Comparison of ENCODE assay signal across 8 cellular contexts in the genomic region with DNA sequence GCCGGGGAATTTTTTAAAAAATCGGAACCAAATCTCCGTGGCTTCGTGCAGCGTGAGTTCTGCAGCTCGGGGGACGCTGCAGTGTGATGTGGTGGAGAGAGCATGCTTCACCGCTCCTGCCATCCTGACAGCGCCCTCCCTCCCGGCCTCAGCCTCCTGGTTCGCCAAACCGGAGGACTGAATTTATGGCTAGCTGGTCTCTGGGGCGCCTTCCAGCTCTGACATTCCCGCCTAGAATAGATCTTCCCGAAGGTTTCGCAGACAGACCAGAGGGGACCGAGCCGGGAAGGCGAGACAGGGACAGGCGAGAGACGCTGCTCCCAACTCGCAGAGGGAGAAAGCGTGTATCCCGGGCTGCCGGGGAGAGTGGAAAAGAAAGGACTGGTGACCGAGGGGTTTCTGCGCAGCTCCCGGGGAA. TPM values are rescaled to one million over a fixed set of nuclear protein-coding genes. Genes with fewer than 3 reads are reported as not detected.
DNase-seq lines count a peak whose midpoint lies in the region; ATAC-seq, FAIRE-seq and TF ChIP-seq lines count a peak whose summit lies in the region.

No MANE protein-coding gene starts in this region.

- no peaks in the 10 kb centered on the region for H3K9me3 ChIP-seq in heart right ventricle

- no peaks in the 10 kb centered on the region for H3K36me3 ChIP-seq in heart right ventricle

- H3K27me3 ChIP-seq in heart right ventricle: peaks cover 4 to 66% (median 55%) of the 10 kb centered on the region in 7 donors

- peak overlapping the region; percentile 21 to 62 (median 55) for H3K4me3 ChIP-seq in heart right ventricle

- intact Hi-C loops in heart right ventricle (cut with DNase I): loop anchor here in 2 of 10 donors (10.0 kb wide), 1 partner anchor 140 kb away; no protein-coding TSS in a partner anchor

- 1% methylated on average over 28 of the region's 28 CpGs for WGBS in heart right ventricle, 2 donors

- peak; percentile 19 for DNase-seq in stimulated activated CD8-positive, alpha-beta memory T cell treated with anti-CD3 and anti-CD28 coated beads, Interleukin-4, amount 100 ng/mL, for 24 hours (ENCODE audit: low read depth)
- no peak for DNase-seq in stimulated activated CD8-positive, alpha-beta memory T cell treated with anti-CD3 and anti-CD28 coated beads, Interleukin-4, amount 100 ng/mL, for 48 hours
- no peak for DNase-seq in activated naive CD4-positive, alpha-beta T cell treated with anti-CD3 and anti-CD28 coated beads, Interleukin-2, amount 50 U/mL, for 72 hours (ENCODE audit: low spot score in 2 of 2)
- DNase-seq in heart right ventricle (peak; percentile 12 to 14), osteocyte (ENCODE audit: extremely low spot score, unreplicated experiment) (no peak), middle frontal gyrus (ENCODE audit: extremely low spot score, low spot score) (no peak), urothelium cell line (ENCODE audit: low spot score) (no peak)
- no peak for DNase-seq in activated effector memory CD4-positive, alpha-beta T cell treated with Interleukin-2 at 50 U/mL for 16 hours

- H3K27ac Mint-ChIP-seq in activated naive CD4-positive, alpha-beta T cell treated with anti-CD3 and anti-CD28 coated beads, Interleukin-2, amount 50 U/mL, for 72 hours: peak overlapping the region; percentile 75 to 78
- peak overlapping the region; percentile 25 for H3K27ac Mint-ChIP-seq in osteocyte (ENCODE audit: unreplicated experiment)

- peaks cover under 1 to 14% of the 10 kb centered on the region in 2 donors for H3K36me3 Mint-ChIP-seq in activated naive CD4-positive, alpha-beta T cell treated with anti-CD3 and anti-CD28 coated beads, Interleukin-2, amount 50 U/mL, for 72 hours
- no peaks in the 10 kb centered on the region for H3K36me3 Mint-ChIP-seq in osteocyte (ENCODE audit: unreplicated experiment)

- no peak for ATAC-seq in activated naive CD4-positive, alpha-beta T cell treated with anti-CD3 and anti-CD28 coated beads, Interleukin-2, amount 50 U/mL, for 72 hours
- peak; percentile 43 to 79 (median 66) for ATAC-seq in heart right ventricle

- peak overlapping the region in 2 of 10 donors; percentile 47 to 70 for H3K27ac ChIP-seq in heart right ventricle

- H3K4me3 Mint-ChIP-seq in osteocyte (ENCODE audit: unreplicated experiment): peak overlapping the region; percentile 88

- H3K27me3 Mint-ChIP-seq in osteocyte (ENCODE audit: unreplicated experiment): peaks cover 60% of the 10 kb centered on the region

- TF ChIP-seq CTCF in heart right ventricle (IDR thresholded peaks at IDR 0.05): no peak
- TF ChIP-seq CTCF in osteocyte (IDR thresholded peaks at IDR 0.05): no peak

- no peaks in the 10 kb centered on the region for H3K9me3 Mint-ChIP-seq in activated naive CD4-positive, alpha-beta T cell treated with anti-CD3 and anti-CD28 coated beads, Interleukin-2, amount 50 U/mL, for 72 hours
- no peaks in the 10 kb centered on the region for H3K9me3 Mint-ChIP-seq in osteocyte (ENCODE audit: unreplicated experiment)

- no peak for FAIRE-seq in urothelium cell line (lab: Jason Lieb, UNC)

- peaks cover 13% of the 10 kb centered on the region for H3K4me1 Mint-ChIP-seq in osteocyte (ENCODE audit: unreplicated experiment)

- peaks cover 0 to 40% (median 20%) of the 10 kb centered on the region in 9 donors for H3K4me1 ChIP-seq in heart right ventricle

RNA-seq across cellular contexts. Expression of gene HOPX, which starts 25.9 kb away (rescaled TPM):
- total RNA-seq in activated naive CD4-positive, alpha-beta T cell treated with anti-CD3 and anti-CD28 coated beads, Interleukin-2, amount 50 U/mL, for 72 hours: 10 to 100 TPM; 21.0 to 33.5 TPM
- total RNA-seq in heart right ventricle: 10 to 100 TPM in 4 of 10 donors, 1 to 10 TPM in 4, under 1 TPM in 2; 0.39 to 90.9 (median 6.1) TPM
- 10 to 100 TPM; 13.1 to 56.3 TPM for polyA plus RNA-seq in heart right ventricle
- 0.35 TPM in 1 of 2 replicates, not detected in the other for total RNA-seq in osteocyte

Comparison
In these comparisons a context has a peak if more than half of its experiments do, and no peak if none do; other contexts are left out.
1. DNase-seq: peak in stimulated activated CD8-positive, alpha-beta memory T cell treated with anti-CD3 and anti-CD28 coated beads, Interleukin-4, amount 100 ng/mL, for 24 hours (single experiment) and heart right ventricle (2 of 2); none in stimulated activated CD8-positive, alpha-beta memory T cell treated with anti-CD3 and anti-CD28 coated beads, Interleukin-4, amount 100 ng/mL, for 48 hours (single experiment), activated naive CD4-positive, alpha-beta T cell treated with anti-CD3 and anti-CD28 coated beads, Interleukin-2, amount 50 U/mL, for 72 hours (0 of 2), osteocyte (single experiment), middle frontal gyrus (single experiment), activated effector memory CD4-positive, alpha-beta T cell treated with Interleukin-2 at 50 U/mL for 16 hours (single experiment) and urothelium cell line (single experiment).
2. ATAC-seq: peak in heart right ventricle (8 of 8); none in activated naive CD4-positive, alpha-beta T cell treated with anti-CD3 and anti-CD28 coated beads, Interleukin-2, amount 50 U/mL, for 72 hours (0 of 2).